Comparison of ENCODE assay signal across 1 cellular context in the genomic region with DNA sequence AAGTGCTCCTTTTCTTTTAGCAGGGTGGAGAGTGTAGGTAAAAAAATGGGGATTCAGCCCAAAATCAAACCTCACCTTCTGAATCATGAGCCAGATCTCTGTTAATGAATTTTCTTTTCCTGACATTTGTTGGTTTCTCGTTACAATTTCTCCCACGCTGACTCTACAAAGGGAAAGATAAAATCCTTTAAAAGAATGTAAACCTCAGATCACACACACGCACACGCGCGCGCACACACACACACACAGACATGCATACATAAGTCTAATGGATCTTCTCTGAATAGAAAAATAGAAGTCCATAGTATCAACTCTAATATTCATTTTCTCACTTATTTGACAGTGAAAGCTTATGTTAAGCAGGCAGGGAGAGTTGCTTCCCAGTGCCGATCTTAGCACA.
TF ChIP-seq lines count a peak whose summit lies in the region.

No MANE protein-coding gene starts in this region.

TF ChIP-seq in K562, 482 proteins besides CTCF, POLR2A, EP300 and RAD21 (continued from another document and continues in another):
- TF ChIP-seq MYC (IDR thresholded peaks at IDR 0.05; ENCODE audit: low read depth, low read length) (0 out of 2 replicates have a peak, but pooled peaks have one; percentile 39), MYC (CRISPR knock-in tag; IDR thresholded peaks at IDR 0.05; ENCODE audit: borderline replicate concordance, low read depth) (no peak), ZNF318 (IDR thresholded peaks at IDR 0.05; ENCODE audit: borderline replicate concordance in 1 of 2, low read depth in 1 of 2) (no peak), CBFA2T3 (IDR thresholded peaks at IDR 0.05) (peak; percentile 9; the same call in 1 of the 2 replicates), CLOCK (CRISPR knock-in tag; IDR thresholded peaks at IDR 0.05; ENCODE audit: borderline replicate concordance) (no peak), NBN (IDR thresholded peaks at IDR 0.05; ENCODE audit: low read depth) (peak; percentile 21; the same call in 1 of the 2 replicates), NRF1 (conservative IDR thresholded peaks at IDR 0.05 in 1 of 2, IDR thresholded peaks at IDR 0.05 in 1 of 2) (peak; percentile 78 to 79), ZNF124 (CRISPR knock-in tag; IDR thresholded peaks at IDR 0.05) (no peak), NR1H2 (CRISPR knock-in tag; IDR thresholded peaks at IDR 0.05) (no peak), FOXO4 (CRISPR knock-in tag; IDR thresholded peaks at IDR 0.05) (no peak), LARP7 (IDR thresholded peaks at IDR 0.05) (0 out of 2 replicates have a peak, but pooled peaks have one; percentile 21), RBFOX2 (IDR thresholded peaks at IDR 0.05; ENCODE audit: low read depth, low read length) (peak; percentile 44), CHD4 (IDR thresholded peaks at IDR 0.05; ENCODE audit: insufficient read depth, insufficient replicate concordance, low read depth, low read length, poor library complexity, severe bottlenecking) (no peak), ZNF134 (CRISPR knock-in tag; conservative IDR thresholded peaks at IDR 0.05) (no peak), BCL6 (CRISPR knock-in tag; IDR thresholded peaks at IDR 0.05) (no peak), SNRNP70 (optimal IDR thresholded peaks at IDR 0.05; ENCODE audit: low read depth, low read length) (no peak), HDAC6 (IDR thresholded peaks at IDR 0.05; ENCODE audit: low read depth, low read length) (no peak), ATF1 (CRISPR knock-in tag; IDR thresholded peaks at IDR 0.05) (no peak), ATF1 (tag; IDR thresholded peaks at IDR 0.05) (no peak), MED1 (CRISPR knock-in tag; IDR thresholded peaks at IDR 0.05; ENCODE audit: borderline replicate concordance) (no peak)
- TF ChIP-seq, protein P1, sequence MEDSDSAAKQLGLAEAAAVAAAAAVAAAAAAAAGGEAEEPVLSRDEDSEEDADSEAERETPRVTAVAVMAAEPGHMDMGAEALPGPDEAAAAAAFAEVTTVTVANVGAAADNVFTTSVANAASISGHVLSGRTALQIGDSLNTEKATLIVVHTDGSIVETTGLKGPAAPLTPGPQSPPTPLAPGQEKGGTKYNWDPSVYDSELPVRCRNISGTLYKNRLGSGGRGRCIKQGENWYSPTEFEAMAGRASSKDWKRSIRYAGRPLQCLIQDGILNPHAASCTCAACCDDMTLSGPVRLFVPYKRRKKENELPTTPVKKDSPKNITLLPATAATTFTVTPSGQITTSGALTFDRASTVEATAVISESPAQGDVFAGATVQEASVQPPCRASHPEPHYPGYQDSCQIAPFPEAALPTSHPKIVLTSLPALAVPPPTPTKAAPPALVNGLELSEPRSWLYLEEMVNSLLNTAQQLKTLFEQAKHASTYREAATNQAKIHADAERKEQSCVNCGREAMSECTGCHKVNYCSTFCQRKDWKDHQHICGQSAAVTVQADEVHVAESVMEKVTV (CRISPR knock-in tag; IDR thresholded peaks at IDR 0.05): no peak
- TF ChIP-seq, protein P2, sequence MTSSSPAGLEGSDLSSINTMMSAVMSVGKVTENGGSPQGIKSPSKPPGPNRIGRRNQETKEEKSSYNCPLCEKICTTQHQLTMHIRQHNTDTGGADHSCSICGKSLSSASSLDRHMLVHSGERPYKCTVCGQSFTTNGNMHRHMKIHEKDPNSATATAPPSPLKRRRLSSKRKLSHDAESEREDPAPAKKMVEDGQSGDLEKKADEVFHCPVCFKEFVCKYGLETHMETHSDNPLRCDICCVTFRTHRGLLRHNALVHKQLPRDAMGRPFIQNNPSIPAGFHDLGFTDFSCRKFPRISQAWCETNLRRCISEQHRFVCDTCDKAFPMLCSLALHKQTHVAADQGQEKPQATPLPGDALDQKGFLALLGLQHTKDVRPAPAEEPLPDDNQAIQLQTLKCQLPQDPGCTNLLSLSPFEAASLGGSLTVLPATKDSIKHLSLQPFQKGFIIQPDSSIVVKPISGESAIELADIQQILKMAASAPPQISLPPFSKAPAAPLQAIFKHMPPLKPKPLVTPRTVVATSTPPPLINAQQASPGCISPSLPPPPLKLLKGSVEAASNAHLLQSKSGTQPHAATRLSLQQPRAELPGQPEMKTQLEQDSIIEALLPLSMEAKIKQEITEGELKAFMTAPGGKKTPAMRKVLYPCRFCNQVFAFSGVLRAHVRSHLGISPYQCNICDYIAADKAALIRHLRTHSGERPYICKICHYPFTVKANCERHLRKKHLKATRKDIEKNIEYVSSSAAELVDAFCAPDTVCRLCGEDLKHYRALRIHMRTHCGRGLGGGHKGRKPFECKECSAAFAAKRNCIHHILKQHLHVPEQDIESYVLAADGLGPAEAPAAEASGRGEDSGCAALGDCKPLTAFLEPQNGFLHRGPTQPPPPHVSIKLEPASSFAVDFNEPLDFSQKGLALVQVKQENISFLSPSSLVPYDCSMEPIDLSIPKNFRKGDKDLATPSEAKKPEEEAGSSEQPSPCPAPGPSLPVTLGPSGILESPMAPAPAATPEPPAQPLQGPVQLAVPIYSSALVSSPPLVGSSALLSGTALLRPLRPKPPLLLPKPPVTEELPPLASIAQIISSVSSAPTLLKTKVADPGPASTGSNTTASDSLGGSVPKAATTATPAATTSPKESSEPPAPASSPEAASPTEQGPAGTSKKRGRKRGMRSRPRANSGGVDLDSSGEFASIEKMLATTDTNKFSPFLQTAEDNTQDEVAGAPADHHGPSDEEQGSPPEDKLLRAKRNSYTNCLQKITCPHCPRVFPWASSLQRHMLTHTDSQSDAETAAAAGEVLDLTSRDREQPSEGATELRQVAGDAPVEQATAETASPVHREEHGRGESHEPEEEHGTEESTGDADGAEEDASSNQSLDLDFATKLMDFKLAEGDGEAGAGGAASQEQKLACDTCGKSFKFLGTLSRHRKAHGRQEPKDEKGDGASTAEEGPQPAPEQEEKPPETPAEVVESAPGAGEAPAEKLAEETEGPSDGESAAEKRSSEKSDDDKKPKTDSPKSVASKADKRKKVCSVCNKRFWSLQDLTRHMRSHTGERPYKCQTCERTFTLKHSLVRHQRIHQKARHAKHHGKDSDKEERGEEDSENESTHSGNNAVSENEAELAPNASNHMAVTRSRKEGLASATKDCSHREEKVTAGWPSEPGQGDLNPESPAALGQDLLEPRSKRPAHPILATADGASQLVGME (CRISPR knock-in tag; IDR thresholded peaks at IDR 0.05): no peak
- TF ChIP-seq, protein P3, sequence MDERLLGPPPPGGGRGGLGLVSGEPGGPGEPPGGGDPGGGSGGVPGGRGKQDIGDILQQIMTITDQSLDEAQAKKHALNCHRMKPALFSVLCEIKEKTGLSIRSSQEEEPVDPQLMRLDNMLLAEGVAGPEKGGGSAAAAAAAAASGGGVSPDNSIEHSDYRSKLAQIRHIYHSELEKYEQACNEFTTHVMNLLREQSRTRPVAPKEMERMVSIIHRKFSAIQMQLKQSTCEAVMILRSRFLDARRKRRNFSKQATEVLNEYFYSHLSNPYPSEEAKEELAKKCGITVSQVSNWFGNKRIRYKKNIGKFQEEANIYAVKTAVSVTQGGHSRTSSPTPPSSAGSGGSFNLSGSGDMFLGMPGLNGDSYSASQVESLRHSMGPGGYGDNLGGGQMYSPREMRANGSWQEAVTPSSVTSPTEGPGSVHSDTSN (CRISPR knock-in tag; IDR thresholded peaks at IDR 0.05; ENCODE audit: low read depth): no peak
- TF ChIP-seq, protein P3 (tag; conservative IDR thresholded peaks at IDR 0.05; ENCODE audit: low read depth): 0 out of 2 replicates have a peak, but pooled peaks have one; percentile 8
- TF ChIP-seq, protein P4, sequence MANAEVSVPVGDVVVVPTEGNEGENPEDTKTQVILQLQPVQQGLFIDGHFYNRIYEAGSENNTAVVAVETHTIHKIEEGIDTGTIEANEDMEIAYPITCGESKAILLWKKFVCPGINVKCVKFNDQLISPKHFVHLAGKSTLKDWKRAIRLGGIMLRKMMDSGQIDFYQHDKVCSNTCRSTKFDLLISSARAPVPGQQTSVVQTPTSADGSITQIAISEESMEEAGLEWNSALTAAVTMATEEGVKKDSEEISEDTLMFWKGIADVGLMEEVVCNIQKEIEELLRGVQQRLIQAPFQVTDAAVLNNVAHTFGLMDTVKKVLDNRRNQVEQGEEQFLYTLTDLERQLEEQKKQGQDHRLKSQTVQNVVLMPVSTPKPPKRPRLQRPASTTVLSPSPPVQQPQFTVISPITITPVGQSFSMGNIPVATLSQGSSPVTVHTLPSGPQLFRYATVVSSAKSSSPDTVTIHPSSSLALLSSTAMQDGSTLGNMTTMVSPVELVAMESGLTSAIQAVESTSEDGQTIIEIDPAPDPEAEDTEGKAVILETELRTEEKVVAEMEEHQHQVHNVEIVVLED (CRISPR knock-in tag; IDR thresholded peaks at IDR 0.05): no peak
